Comparison of ENCODE assay signal across 2 cellular contexts in genomic region chr3:147336543-147337278, GRCh38.
A peak's percentile ranks its signal among the peaks of the same experiment; 100 is the strongest.
TF ChIP-seq lines count a peak whose summit lies in the region.

No MANE protein-coding gene starts in this region.

TF ChIP-seq in PFSK-1, 5 proteins besides CTCF, POLR2A, EP300 and RAD21 (continued from another document):
- TF ChIP-seq REST (IDR thresholded peaks at IDR 0.05; ENCODE audit: insufficient read depth in 1 of 2, low read depth in 2 of 2, low read length in 2 of 2), result 0 out of 4 replicates have a peak, but pooled peaks of 1 of the 2 experiments have one; percentile 39

TF ChIP-seq in H1, 55 proteins besides CTCF, POLR2A, EP300 and RAD21 (continued from another document):
- TF ChIP-seq CHD7 (IDR thresholded peaks at IDR 0.05; ENCODE audit: insufficient replicate concordance, low read length), result no peak
- TF ChIP-seq SAP30 (IDR thresholded peaks at IDR 0.05; ENCODE audit: insufficient read depth, insufficient replicate concordance, low read length), result no peak
- TF ChIP-seq SRF (IDR thresholded peaks at IDR 0.05; ENCODE audit: low read depth, low read length), result no peak
- no peak for TF ChIP-seq MAFK (IDR thresholded peaks at IDR 0.05; ENCODE audit: low read depth, low read length)
- TF ChIP-seq PHF8 (conservative IDR thresholded peaks at IDR 0.05; ENCODE audit: low read depth, low read length), result no peak
- no peak for TF ChIP-seq JUN (IDR thresholded peaks at IDR 0.05; ENCODE audit: low read depth, low read length)
- no peak for TF ChIP-seq TBP (IDR thresholded peaks at IDR 0.05; ENCODE audit: low read depth, low read length)
- no peak for TF ChIP-seq CBX5 (IDR thresholded peaks at IDR 0.05; ENCODE audit: low read depth, low read length)
